1 cellular context compared by ENCODE assay signal in the genomic region with DNA sequence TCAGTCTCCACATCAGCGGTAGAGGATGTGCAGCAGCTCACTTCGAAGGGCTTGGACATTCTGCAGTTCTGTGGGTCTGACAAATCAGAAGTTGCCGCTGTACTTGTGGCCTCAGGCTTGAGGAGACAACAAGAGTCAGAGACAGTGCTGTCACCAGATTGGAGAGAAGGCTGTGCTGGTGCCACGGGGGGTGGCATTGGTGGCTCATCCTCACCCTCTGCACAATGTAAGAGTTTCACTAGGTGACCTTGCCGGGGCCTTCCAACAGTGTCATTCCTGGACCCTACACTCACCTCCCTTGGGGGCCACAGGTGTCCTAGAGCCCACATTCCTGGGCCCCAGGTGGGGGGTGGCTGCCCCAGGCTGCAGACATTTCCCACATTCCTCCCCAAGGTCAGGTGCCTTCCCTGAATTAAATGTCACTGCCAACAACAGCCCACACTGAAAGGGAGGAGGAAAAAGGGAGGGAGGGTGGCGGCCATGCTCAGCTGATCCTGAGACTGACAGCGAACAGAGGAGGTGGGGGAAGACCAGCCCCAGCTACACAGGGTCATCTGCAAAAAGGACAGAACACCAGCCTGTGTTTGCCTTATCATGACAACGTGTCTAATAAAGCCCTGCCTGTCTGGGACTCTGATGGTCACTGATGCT.
TF ChIP-seq lines count a peak whose summit lies in the region.

No MANE protein-coding gene starts in this region.

TF ChIP-seq in IMR-90, 13 proteins besides CTCF, POLR2A, EP300 and RAD21 (continued from another document):
- TF ChIP-seq MAFK (IDR thresholded peaks at IDR 0.05; ENCODE audit: low read depth, low read length), result no peak
- TF ChIP-seq, protein P1, sequence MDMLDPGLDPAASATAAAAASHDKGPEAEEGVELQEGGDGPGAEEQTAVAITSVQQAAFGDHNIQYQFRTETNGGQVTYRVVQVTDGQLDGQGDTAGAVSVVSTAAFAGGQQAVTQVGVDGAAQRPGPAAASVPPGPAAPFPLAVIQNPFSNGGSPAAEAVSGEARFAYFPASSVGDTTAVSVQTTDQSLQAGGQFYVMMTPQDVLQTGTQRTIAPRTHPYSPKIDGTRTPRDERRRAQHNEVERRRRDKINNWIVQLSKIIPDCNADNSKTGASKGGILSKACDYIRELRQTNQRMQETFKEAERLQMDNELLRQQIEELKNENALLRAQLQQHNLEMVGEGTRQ (IDR thresholded peaks at IDR 0.05; ENCODE audit: low read depth, low read length), result no peak
- TF ChIP-seq RCOR1 (IDR thresholded peaks at IDR 0.05; ENCODE audit: insufficient replicate concordance, low read length), result no peak
- no peak for TF ChIP-seq FOS (IDR thresholded peaks at IDR 0.05; ENCODE audit: low read depth, low read length)
- no peak for TF ChIP-seq NFE2L2 (IDR thresholded peaks at IDR 0.05; ENCODE audit: low read depth, low read length)
